ENCODE assay signal across 1 cellular context in the genomic region with DNA sequence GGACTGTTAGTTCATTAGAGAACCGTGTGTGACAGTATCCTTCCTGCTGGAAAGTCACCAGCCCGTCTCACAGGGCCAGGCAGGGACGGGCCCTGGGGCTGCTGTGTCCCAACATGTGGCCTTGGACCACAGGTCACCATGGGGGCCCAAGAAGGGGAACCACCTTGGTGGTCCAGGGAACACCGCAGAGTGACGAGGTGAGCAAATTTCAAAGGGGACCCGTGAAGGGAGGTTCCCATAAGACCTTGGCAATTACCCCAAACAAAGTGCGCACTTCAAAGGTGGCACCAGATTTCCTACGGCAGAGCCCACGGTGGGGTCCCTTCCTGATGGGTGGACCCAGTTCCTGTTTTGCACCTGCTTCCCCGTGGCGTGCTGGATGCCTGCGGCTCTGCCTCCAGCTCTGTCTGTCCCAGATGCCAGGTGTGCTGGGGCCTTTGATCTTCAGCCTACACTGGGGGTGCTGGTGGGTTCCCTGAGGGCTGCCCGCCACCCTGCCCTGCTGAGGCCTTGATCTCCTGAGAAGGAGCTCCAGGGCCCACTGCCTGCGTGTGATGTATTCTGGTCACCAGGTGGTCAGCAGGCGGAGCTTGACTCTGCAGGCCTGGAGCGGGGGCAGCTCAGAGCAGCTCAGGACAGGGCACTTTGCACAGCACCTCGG.
TF ChIP-seq lines count a peak whose summit lies in the region.

No MANE protein-coding gene starts in this region.

TF ChIP-seq in HepG2, 621 proteins besides CTCF, POLR2A, EP300 and RAD21 (continued from another document and continues in another):
- TF ChIP-seq ZNF792 (CRISPR knock-in tag; IDR thresholded peaks at IDR 0.05) (no peak), ZNF644 (CRISPR knock-in tag; IDR thresholded peaks at IDR 0.05; ENCODE audit: low read depth) (0 out of 2 replicates have a peak, but pooled peaks have one; percentile 20), SIX1 (CRISPR knock-in tag; IDR thresholded peaks at IDR 0.05; ENCODE audit: borderline replicate concordance) (0 out of 2 replicates have a peak, but pooled peaks have one; percentile 13), TIGD3 (CRISPR knock-in tag; IDR thresholded peaks at IDR 0.05; ENCODE audit: borderline replicate concordance) (no peak), ZC3H13 (CRISPR knock-in tag; IDR thresholded peaks at IDR 0.05) (no peak), TEF (CRISPR knock-in tag; IDR thresholded peaks at IDR 0.05) (no peak), TEAD3 (CRISPR knock-in tag; optimal IDR thresholded peaks at IDR 0.05; ENCODE audit: borderline replicate concordance) (peak; percentile 62), BRCA1 (CRISPR knock-in tag; IDR thresholded peaks at IDR 0.05) (no peak), ZNF101 (CRISPR knock-in tag; IDR thresholded peaks at IDR 0.05; ENCODE audit: borderline replicate concordance, low read depth) (no peak), YY1 (IDR thresholded peaks at IDR 0.05; ENCODE audit: insufficient read depth, insufficient replicate concordance, low read depth, low read length) (no peak), ZSCAN30 (CRISPR knock-in tag; IDR thresholded peaks at IDR 0.05) (no peak), MAFF (IDR thresholded peaks at IDR 0.05; ENCODE audit: low read depth, low read length) (no peak), FOXA1 (IDR thresholded peaks at IDR 0.05) (no peak), FOXA1 (CRISPR knock-in tag; IDR thresholded peaks at IDR 0.05) (no peak), ZNF333 (CRISPR knock-in tag; IDR thresholded peaks at IDR 0.05; ENCODE audit: borderline replicate concordance) (peak; percentile 61; the same call in 1 of the 2 replicates), ZBTB44 (CRISPR knock-in tag; IDR thresholded peaks at IDR 0.05) (no peak), CHD2 (IDR thresholded peaks at IDR 0.05; ENCODE audit: low read depth, low read length) (no peak), HNRNPL (IDR thresholded peaks at IDR 0.05; ENCODE audit: low read depth, low read length) (0 out of 2 replicates have a peak, but pooled peaks have one; percentile 78), TEAD2 (CRISPR knock-in tag; IDR thresholded peaks at IDR 0.05) (no peak), ZBTB7B (CRISPR knock-in tag; IDR thresholded peaks at IDR 0.05) (peak; percentile 99), ZNF292 (CRISPR knock-in tag; IDR thresholded peaks at IDR 0.05; ENCODE audit: borderline replicate concordance, low read depth) (peak; percentile 32), ZKSCAN5 (CRISPR knock-in tag; IDR thresholded peaks at IDR 0.05) (no peak), CENPBD1 (CRISPR knock-in tag; IDR thresholded peaks at IDR 0.05; ENCODE audit: borderline replicate concordance, low read depth) (no peak), ZNF496 (CRISPR knock-in tag; IDR thresholded peaks at IDR 0.05; ENCODE audit: insufficient replicate concordance) (no peak), GABPA (IDR thresholded peaks at IDR 0.05; ENCODE audit: low read depth, low read length) (no peak), GABPA (CRISPR knock-in tag; IDR thresholded peaks at IDR 0.05; ENCODE audit: low read depth) (no peak), ZNF563 (CRISPR knock-in tag; IDR thresholded peaks at IDR 0.05) (no peak; the same call in 1 of the 2 replicates), ZMYM4 (CRISPR knock-in tag; IDR thresholded peaks at IDR 0.05) (no peak), NR1H2 (CRISPR knock-in tag; IDR thresholded peaks at IDR 0.05; ENCODE audit: borderline replicate concordance, low read depth) (no peak), FLYWCH1 (CRISPR knock-in tag; IDR thresholded peaks at IDR 0.05) (no peak), U2AF2 (IDR thresholded peaks at IDR 0.05; ENCODE audit: low read depth, low read length) (no peak), ZSCAN25 (CRISPR knock-in tag; IDR thresholded peaks at IDR 0.05) (no peak; the same call in none of the 2 replicates), KDM5B (CRISPR knock-in tag; IDR thresholded peaks at IDR 0.05; ENCODE audit: borderline replicate concordance) (peak; percentile 87; the same call in 1 of the 2 replicates), FOXK1 (CRISPR knock-in tag; IDR thresholded peaks at IDR 0.05; ENCODE audit: borderline replicate concordance, low read depth) (peak; percentile 21; the same call in 1 of the 2 replicates), ELF4 (CRISPR knock-in tag; IDR thresholded peaks at IDR 0.05; ENCODE audit: borderline replicate concordance) (no peak; the same call in 1 of the 2 replicates), RARA (CRISPR knock-in tag; IDR thresholded peaks at IDR 0.05) (peak; percentile 83), REXO4 (CRISPR knock-in tag; IDR thresholded peaks at IDR 0.05; ENCODE audit: borderline replicate concordance) (no peak), KLF6 (CRISPR knock-in tag; IDR thresholded peaks at IDR 0.05) (no peak), TERF1 (CRISPR knock-in tag; IDR thresholded peaks at IDR 0.05) (no peak), ZBTB3 (CRISPR knock-in tag; IDR thresholded peaks at IDR 0.05; ENCODE audit: borderline replicate concordance, low read depth) (no peak), REL (CRISPR knock-in tag; conservative IDR thresholded peaks at IDR 0.05) (no peak), ISX (CRISPR knock-in tag; conservative IDR thresholded peaks at IDR 0.05) (no peak), SSRP1 (CRISPR knock-in tag; IDR thresholded peaks at IDR 0.05) (no peak), ZNF354B (CRISPR knock-in tag; IDR thresholded peaks at IDR 0.05) (no peak)
- TF ChIP-seq, protein P1, sequence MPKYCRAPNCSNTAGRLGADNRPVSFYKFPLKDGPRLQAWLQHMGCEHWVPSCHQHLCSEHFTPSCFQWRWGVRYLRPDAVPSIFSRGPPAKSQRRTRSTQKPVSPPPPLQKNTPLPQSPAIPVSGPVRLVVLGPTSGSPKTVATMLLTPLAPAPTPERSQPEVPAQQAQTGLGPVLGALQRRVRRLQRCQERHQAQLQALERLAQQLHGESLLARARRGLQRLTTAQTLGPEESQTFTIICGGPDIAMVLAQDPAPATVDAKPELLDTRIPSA (CRISPR knock-in tag; IDR thresholded peaks at IDR 0.05; ENCODE audit: borderline replicate concordance) = no peak
- TF ChIP-seq, protein P2, sequence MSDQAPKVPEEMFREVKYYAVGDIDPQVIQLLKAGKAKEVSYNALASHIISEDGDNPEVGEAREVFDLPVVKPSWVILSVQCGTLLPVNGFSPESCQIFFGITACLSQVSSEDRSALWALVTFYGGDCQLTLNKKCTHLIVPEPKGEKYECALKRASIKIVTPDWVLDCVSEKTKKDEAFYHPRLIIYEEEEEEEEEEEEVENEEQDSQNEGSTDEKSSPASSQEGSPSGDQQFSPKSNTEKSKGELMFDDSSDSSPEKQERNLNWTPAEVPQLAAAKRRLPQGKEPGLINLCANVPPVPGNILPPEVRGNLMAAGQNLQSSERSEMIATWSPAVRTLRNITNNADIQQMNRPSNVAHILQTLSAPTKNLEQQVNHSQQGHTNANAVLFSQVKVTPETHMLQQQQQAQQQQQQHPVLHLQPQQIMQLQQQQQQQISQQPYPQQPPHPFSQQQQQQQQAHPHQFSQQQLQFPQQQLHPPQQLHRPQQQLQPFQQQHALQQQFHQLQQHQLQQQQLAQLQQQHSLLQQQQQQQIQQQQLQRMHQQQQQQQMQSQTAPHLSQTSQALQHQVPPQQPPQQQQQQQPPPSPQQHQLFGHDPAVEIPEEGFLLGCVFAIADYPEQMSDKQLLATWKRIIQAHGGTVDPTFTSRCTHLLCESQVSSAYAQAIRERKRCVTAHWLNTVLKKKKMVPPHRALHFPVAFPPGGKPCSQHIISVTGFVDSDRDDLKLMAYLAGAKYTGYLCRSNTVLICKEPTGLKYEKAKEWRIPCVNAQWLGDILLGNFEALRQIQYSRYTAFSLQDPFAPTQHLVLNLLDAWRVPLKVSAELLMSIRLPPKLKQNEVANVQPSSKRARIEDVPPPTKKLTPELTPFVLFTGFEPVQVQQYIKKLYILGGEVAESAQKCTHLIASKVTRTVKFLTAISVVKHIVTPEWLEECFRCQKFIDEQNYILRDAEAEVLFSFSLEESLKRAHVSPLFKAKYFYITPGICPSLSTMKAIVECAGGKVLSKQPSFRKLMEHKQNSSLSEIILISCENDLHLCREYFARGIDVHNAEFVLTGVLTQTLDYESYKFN (CRISPR knock-in tag; conservative IDR thresholded peaks at IDR 0.05) = peak; percentile 90
- TF ChIP-seq, protein P3, sequence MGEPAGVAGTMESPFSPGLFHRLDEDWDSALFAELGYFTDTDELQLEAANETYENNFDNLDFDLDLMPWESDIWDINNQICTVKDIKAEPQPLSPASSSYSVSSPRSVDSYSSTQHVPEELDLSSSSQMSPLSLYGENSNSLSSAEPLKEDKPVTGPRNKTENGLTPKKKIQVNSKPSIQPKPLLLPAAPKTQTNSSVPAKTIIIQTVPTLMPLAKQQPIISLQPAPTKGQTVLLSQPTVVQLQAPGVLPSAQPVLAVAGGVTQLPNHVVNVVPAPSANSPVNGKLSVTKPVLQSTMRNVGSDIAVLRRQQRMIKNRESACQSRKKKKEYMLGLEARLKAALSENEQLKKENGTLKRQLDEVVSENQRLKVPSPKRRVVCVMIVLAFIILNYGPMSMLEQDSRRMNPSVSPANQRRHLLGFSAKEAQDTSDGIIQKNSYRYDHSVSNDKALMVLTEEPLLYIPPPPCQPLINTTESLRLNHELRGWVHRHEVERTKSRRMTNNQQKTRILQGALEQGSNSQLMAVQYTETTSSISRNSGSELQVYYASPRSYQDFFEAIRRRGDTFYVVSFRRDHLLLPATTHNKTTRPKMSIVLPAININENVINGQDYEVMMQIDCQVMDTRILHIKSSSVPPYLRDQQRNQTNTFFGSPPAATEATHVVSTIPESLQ (CRISPR knock-in tag; conservative IDR thresholded peaks at IDR 0.05) = no peak
- TF ChIP-seq, protein P4, sequence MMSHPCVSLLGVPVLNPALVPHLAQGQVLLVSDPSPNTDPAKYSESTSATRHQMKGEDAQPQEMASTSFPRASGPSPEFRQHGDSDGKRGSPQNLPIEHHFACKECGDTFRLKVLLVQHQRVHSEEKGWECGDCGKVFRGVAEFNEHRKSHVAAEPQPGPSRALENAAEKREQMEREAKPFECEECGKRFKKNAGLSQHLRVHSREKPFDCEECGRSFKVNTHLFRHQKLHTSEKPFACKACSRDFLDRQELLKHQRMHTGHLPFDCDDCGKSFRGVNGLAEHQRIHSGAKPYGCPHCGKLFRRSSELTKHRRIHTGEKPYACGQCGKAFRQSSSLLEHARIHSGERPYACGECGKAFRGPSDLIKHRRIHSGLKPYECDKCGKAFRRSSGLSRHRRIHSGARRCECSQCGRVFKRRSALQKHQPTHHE (CRISPR knock-in tag; IDR thresholded peaks at IDR 0.05; ENCODE audit: borderline replicate concordance) = no peak
- TF ChIP-seq, protein P5, sequence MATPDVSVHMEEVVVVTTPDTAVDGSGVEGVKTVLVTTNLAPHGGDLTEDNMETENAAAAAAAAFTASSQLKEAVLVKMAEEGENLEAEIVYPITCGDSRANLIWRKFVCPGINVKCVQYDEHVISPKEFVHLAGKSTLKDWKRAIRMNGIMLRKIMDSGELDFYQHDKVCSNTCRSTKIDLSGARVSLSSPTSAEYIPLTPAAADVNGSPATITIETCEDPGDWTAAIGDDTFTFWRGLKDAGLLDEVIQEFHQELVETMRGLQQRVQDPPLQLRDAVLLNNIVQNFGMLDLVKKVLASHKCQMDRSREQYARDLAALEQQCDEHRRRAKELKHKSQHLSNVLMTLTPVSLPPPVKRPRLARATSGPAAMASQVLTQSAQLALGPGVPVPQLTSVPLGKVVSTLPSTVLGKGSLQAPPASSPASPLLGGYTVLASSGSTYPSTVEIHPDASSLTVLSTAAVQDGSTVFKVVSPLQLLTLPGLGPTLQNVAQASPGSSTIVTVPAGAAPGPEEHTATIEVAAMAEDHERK (CRISPR knock-in tag; IDR thresholded peaks at IDR 0.05; ENCODE audit: low read depth) = no peak
- TF ChIP-seq, protein P6, sequence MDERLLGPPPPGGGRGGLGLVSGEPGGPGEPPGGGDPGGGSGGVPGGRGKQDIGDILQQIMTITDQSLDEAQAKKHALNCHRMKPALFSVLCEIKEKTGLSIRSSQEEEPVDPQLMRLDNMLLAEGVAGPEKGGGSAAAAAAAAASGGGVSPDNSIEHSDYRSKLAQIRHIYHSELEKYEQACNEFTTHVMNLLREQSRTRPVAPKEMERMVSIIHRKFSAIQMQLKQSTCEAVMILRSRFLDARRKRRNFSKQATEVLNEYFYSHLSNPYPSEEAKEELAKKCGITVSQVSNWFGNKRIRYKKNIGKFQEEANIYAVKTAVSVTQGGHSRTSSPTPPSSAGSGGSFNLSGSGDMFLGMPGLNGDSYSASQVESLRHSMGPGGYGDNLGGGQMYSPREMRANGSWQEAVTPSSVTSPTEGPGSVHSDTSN (CRISPR knock-in tag; IDR thresholded peaks at IDR 0.05) = no peak
